22 cellular contexts compared by ENCODE assay signal in the genomic region with DNA sequence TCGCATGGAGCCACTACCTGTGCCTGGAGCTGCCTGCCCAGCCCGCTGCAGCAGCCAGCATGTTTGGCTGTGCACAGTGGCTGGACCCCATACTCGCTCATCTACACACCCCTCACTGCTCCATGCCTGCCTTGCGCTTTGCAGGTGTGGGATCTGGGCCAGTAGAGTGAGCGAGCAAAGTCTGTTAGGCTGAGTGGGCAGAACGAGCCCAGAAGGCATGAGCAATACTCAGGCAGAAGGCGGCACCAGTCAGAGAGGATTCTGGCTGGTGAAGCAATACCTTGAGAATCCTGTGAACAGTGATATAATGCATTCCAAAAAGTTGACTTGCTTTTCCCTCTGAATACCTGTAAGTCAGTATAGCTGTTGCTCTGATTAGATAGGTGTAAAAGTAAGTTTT.
A peak's percentile ranks its signal among the peaks of the same experiment; 100 is the strongest.
DNase-seq lines count a peak whose midpoint lies in the region; ATAC-seq, FAIRE-seq and TF ChIP-seq lines count a peak whose summit lies in the region.
"Had no signal": no experiment of that assay in that cellular context is flagged by ENCODE, and none has a peak within 500 bp of the region (broad histone marks: within the 10 kb centered on the region; RNA-seq: fewer than 3 reads in every experiment).

No MANE protein-coding gene starts in this region.

- no peak for TF ChIP-seq CTCF in bronchial epithelial cell (IDR thresholded peaks at IDR 0.05; ENCODE audit: insufficient read depth, low read length, severe bottlenecking)

- ATAC-seq in activated CD4-positive, CD25-positive, alpha-beta regulatory T cell treated with anti-CD3 and anti-CD28 coated beads, Interleukin-2, amount 50 U/mL, for 24 hours, result no peak
- ATAC-seq: HCT116, HepG2 had no signal

- DNase-seq in ELR (ENCODE audit: low read depth) (peak; percentile 5), M059J (ENCODE audit: low read depth) (peak; percentile 22), bronchial epithelial cell (ENCODE audit: low read depth) (peak; percentile 45), kidney tubule cell (ENCODE audit: low spot score) (peak; percentile 11), AG08395 (ENCODE audit: low spot score) (no peak), NCI-H2227 treated with DMSO at 0.1 percent for 48 hours (lab: John Stamatoyannopoulos, UW) (no peak), NCI-H82 (lab: John Stamatoyannopoulos, UW) (no peak)
- DNase-seq: BE2C; Caco-2; CD4-positive, alpha-beta T cell; GDM1; NCI-H1048; NCI-H1436; NCI-H2029; NCI-H446 treated with DMSO at 0.1 percent for 48 hours; NK-92 treated with Interleukin-12 subunit alpha and Interleukin-12 subunit beta, amount 100 ng/mL, for 24 hours; SHP77 had no signal

- no peak overlapping the region for H3K4me3 ChIP-seq in bronchial epithelial cell (ENCODE audit: low read depth, low read length)
- H3K4me3 ChIP-seq: SK-N-MC had no signal

- FAIRE-seq in bronchial epithelial cell (lab: Jason Lieb, UNC), result no peak
- FAIRE-seq: HepG2, RCC 7860 had no signal

- H3K36me3 ChIP-seq in bronchial epithelial cell (ENCODE audit: control insufficient read depth, insufficient read depth, low read length), result no peaks in the 10 kb centered on the region
- H3K36me3 ChIP-seq: BE2C had no signal

- no peaks in the 10 kb centered on the region for H3K27me3 ChIP-seq in bronchial epithelial cell (ENCODE audit: control insufficient read depth, insufficient read depth, low read length)
- H3K27me3 ChIP-seq: BE2C had no signal

Comparison
In these comparisons a context has a peak if more than half of its experiments do, and no peak if none do; other contexts are left out.
1. DNase-seq: peak in ELR (single experiment), M059J (single experiment), bronchial epithelial cell (single experiment) and kidney tubule cell (single experiment); none in AG08395 (single experiment), NCI-H2227 treated with DMSO at 0.1 percent for 48 hours (single experiment) and NCI-H82 (single experiment).